ENCODE assay signal across 1 cellular context in the genomic region with DNA sequence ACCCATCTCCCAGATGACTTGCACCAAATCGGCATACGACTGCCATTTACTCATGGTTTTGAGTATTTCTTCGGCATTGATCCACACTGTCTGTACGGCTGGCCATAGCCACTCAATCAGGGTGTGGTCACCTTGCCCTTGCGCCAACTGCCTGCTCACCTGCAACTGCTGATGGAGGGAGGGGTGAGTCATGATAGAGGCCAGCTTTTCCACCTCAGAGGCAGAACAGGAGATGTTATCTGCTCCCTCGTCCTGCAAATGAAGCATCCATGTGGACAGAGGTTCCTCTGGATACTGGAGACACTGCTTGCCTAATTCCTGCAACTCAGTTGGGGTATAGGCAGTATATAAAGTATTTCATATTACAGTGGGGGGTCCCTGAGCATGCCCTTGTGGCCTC.
TF ChIP-seq lines count a peak whose summit lies in the region.

No MANE protein-coding gene starts in this region.

TF ChIP-seq in H1, 55 proteins besides CTCF, POLR2A, EP300 and RAD21 (continued from another document):
- TF ChIP-seq, protein P1, sequence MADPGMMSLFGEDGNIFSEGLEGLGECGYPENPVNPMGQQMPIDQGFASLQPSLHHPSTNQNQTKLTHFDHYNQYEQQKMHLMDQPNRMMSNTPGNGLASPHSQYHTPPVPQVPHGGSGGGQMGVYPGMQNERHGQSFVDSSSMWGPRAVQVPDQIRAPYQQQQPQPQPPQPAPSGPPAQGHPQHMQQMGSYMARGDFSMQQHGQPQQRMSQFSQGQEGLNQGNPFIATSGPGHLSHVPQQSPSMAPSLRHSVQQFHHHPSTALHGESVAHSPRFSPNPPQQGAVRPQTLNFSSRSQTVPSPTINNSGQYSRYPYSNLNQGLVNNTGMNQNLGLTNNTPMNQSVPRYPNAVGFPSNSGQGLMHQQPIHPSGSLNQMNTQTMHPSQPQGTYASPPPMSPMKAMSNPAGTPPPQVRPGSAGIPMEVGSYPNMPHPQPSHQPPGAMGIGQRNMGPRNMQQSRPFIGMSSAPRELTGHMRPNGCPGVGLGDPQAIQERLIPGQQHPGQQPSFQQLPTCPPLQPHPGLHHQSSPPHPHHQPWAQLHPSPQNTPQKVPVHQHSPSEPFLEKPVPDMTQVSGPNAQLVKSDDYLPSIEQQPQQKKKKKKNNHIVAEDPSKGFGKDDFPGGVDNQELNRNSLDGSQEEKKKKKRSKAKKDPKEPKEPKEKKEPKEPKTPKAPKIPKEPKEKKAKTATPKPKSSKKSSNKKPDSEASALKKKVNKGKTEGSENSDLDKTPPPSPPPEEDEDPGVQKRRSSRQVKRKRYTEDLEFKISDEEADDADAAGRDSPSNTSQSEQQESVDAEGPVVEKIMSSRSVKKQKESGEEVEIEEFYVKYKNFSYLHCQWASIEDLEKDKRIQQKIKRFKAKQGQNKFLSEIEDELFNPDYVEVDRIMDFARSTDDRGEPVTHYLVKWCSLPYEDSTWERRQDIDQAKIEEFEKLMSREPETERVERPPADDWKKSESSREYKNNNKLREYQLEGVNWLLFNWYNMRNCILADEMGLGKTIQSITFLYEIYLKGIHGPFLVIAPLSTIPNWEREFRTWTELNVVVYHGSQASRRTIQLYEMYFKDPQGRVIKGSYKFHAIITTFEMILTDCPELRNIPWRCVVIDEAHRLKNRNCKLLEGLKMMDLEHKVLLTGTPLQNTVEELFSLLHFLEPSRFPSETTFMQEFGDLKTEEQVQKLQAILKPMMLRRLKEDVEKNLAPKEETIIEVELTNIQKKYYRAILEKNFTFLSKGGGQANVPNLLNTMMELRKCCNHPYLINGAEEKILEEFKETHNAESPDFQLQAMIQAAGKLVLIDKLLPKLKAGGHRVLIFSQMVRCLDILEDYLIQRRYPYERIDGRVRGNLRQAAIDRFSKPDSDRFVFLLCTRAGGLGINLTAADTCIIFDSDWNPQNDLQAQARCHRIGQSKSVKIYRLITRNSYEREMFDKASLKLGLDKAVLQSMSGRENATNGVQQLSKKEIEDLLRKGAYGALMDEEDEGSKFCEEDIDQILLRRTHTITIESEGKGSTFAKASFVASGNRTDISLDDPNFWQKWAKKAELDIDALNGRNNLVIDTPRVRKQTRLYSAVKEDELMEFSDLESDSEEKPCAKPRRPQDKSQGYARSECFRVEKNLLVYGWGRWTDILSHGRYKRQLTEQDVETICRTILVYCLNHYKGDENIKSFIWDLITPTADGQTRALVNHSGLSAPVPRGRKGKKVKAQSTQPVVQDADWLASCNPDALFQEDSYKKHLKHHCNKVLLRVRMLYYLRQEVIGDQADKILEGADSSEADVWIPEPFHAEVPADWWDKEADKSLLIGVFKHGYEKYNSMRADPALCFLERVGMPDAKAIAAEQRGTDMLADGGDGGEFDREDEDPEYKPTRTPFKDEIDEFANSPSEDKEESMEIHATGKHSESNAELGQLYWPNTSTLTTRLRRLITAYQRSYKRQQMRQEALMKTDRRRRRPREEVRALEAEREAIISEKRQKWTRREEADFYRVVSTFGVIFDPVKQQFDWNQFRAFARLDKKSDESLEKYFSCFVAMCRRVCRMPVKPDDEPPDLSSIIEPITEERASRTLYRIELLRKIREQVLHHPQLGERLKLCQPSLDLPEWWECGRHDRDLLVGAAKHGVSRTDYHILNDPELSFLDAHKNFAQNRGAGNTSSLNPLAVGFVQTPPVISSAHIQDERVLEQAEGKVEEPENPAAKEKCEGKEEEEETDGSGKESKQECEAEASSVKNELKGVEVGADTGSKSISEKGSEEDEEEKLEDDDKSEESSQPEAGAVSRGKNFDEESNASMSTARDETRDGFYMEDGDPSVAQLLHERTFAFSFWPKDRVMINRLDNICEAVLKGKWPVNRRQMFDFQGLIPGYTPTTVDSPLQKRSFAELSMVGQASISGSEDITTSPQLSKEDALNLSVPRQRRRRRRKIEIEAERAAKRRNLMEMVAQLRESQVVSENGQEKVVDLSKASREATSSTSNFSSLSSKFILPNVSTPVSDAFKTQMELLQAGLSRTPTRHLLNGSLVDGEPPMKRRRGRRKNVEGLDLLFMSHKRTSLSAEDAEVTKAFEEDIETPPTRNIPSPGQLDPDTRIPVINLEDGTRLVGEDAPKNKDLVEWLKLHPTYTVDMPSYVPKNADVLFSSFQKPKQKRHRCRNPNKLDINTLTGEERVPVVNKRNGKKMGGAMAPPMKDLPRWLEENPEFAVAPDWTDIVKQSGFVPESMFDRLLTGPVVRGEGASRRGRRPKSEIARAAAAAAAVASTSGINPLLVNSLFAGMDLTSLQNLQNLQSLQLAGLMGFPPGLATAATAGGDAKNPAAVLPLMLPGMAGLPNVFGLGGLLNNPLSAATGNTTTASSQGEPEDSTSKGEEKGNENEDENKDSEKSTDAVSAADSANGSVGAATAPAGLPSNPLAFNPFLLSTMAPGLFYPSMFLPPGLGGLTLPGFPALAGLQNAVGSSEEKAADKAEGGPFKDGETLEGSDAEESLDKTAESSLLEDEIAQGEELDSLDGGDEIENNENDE (IDR thresholded peaks at IDR 0.05; ENCODE audit: insufficient replicate concordance, low read length), result no peak
- no peak for TF ChIP-seq POLR2AphosphoS5 (IDR thresholded peaks at IDR 0.05; ENCODE audit: low read depth, low read length)
TF ChIP-seq in H1: peak in this region for 0.
